9 cellular contexts compared by ENCODE assay signal in the genomic region with DNA sequence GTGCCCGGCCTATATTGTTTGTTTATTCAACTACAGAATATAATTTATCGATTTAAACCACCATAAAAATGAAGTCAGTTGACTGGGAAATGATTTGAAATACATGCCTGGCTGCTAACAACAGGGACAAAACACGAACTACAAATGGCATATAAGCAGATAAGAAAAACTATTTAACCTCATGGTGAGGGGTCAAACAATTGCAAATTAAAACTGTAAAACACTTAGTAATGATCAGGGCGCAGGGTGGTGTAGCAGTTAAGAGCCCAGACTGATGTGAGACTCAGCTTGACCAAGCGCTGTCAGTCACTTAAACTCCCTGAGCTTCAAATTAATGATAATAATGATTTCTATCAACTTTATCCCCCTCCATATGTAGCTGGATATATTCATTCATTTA. TPM values are rescaled to one million over a fixed set of nuclear protein-coding genes. Genes with fewer than 3 reads are reported as not detected.
DNase-seq lines count a peak whose midpoint lies in the region; ATAC-seq, FAIRE-seq and TF ChIP-seq lines count a peak whose summit lies in the region.
"Had no signal": no experiment of that assay in that cellular context is flagged by ENCODE, and none has a peak within 500 bp of the region (broad histone marks: within the 10 kb centered on the region; RNA-seq: fewer than 3 reads in every experiment).

No MANE protein-coding gene starts in this region.

- H3K36me3 Mint-ChIP-seq in IgD-negative memory B cell: peaks cover 9% of the 10 kb centered on the region
- H3K36me3 Mint-ChIP-seq in naive thymus-derived CD8-positive, alpha-beta T cell: peaks cover 4 to 23% (median 16%) of the 10 kb centered on the region in 3 donors

- H2AFZ ChIP-seq in GM12878 (ENCODE audit: control insufficient read depth, low read depth, low read length): no peak overlapping the region

- TF ChIP-seq POLR2A in GM12878 (IDR thresholded peaks at IDR 0.05; ENCODE audit: low read depth, low read length): no peak
- TF ChIP-seq POLR2A in adrenal gland (IDR thresholded peaks at IDR 0.05): no peak

- CTCF ChIA-PET in GM12878 (lab: Yijun Ruan, JAX): interaction anchor here (0.7 to 3.7 kb wide), 12 partner anchors 11 to 381 kb away, joined by 3 to 15 read pairs (median 5); partner anchors contain the start of genes BOLA3 and MOB1A

- RAD21 ChIA-PET in GM12878 (lab: Charles Lee; ENCODE audit: unreplicated experiment): interaction anchor here (0.9 to 3.8 kb wide), 8 partner anchors 10 to 297 kb away, joined by 3 to 20 read pairs (median 4); partner anchors contain the start of gene MOB1A

- DNase-seq in GM12878 (ENCODE audit: low read depth, low spot score) (no peak), adrenal gland (no peak), cortex of kidney (lab: John Stamatoyannopoulos, UW) (no peak)
- DNase-seq in naive thymus-derived CD8-positive, alpha-beta T cell: no peak
- DNase-seq: NCI-H446 treated with DMSO at 0.1 percent for 48 hours had no signal

- no peaks in the 10 kb centered on the region for H3K9me3 Mint-ChIP-seq in IgD-negative memory B cell
- H3K9me3 Mint-ChIP-seq in naive thymus-derived CD8-positive, alpha-beta T cell: no peaks in the 10 kb centered on the region

- WGBS in GM12878 (ENCODE audit: insufficient coverage, insufficient replicate concordance, low lambda C conversion rate, missing lambda C conversion rate): 40% methylated on average over 5 of the region's 5 CpGs
- 87 to 92% (median 89%) methylated on average over 5 of the region's 5 CpGs for WGBS in adrenal gland, 4 donors

- TF ChIP-seq RAD21 in GM12878 (IDR thresholded peaks at IDR 0.05; ENCODE audit: insufficient read depth, low read depth, low read length): no peak

- POLR2A ChIA-PET in GM12878 (lab: Charles Lee): interaction anchor here (1.1 to 5.5 kb wide), 5 partner anchors 13 to 92 kb away, joined by 3 to 45 read pairs (median 12); partner anchors contain the start of gene MOB1A
- POLR2A ChIA-PET in naive thymus-derived CD8-positive, alpha-beta T cell (lab: Charles Lee): interaction anchor here (3.5 kb wide), 1 partner anchor 26 kb away, joined by 42 read pairs; the partner anchor contains the start of gene MOB1A

- peak overlapping the region; percentile 11; the same call in 1 of the 2 replicates for H3K4me3 ChIP-seq in GM12878
- no peak overlapping the region for H3K4me3 ChIP-seq in adrenal gland

- no peaks in the 10 kb centered on the region for H3K27me3 ChIP-seq in GM12878 (replicated peaks in 1 of 2; ENCODE audit: control insufficient read depth in 2 of 2, insufficient read depth in 2 of 2, low read length in 1 of 2)
- no peaks in the 10 kb centered on the region for H3K27me3 ChIP-seq in adrenal gland

- SMC1A ChIA-PET in GM12878 (lab: Charles Lee; ENCODE audit: uncharacterized antibody, unreplicated experiment): interaction anchor here (0.8 to 4.3 kb wide), 16 partner anchors 9 to 381 kb away, joined by 3 to 28 read pairs (median 5); partner anchors contain the start of gene MOB1A

- H3K36me3 ChIP-seq in GM12878 (ENCODE audit: control insufficient read depth in 2 of 2, insufficient read depth in 2 of 2, low read length in 1 of 2) (peaks cover 9 to 30% of the 10 kb centered on the region in 2 experiments; a peak in 3 of 4 replicates), adrenal gland (replicated peaks in 1 of 2) (peaks cover 0 to 7% of the 10 kb centered on the region in 2 donors)

- peak overlapping the region; percentile 58 to 93 (median 87) for H3K27ac Mint-ChIP-seq in IgD-negative memory B cell
- H3K27ac Mint-ChIP-seq in naive thymus-derived CD8-positive, alpha-beta T cell: peak overlapping the region in 9 of 10 donors; percentile 44 to 96 (median 94)

- H3K9me3 ChIP-seq in GM12878 (replicated peaks; ENCODE audit: control insufficient read depth, insufficient read depth, low read length): no peaks in the 10 kb centered on the region
- no peaks in the 10 kb centered on the region for H3K9me3 ChIP-seq in adrenal gland (replicated peaks in 1 of 3)

- peaks cover 80% of the 10 kb centered on the region for H3K79me2 ChIP-seq in GM12878 (ENCODE audit: control insufficient read depth, insufficient read depth, low read length)

- peaks cover 26 to 42% (median 31%) of the 10 kb centered on the region in 3 donors for H3K4me1 Mint-ChIP-seq in IgD-negative memory B cell
- H3K4me1 Mint-ChIP-seq in naive thymus-derived CD8-positive, alpha-beta T cell: peaks cover 9 to 52% (median 32%) of the 10 kb centered on the region in 4 donors

- H3K27ac ChIP-seq in C4-2B (peak overlapping the region; percentile 86), GM12878 (ENCODE audit: control insufficient read depth, insufficient read depth) (peak overlapping the region; percentile 26), adrenal gland (no peak overlapping the region)

- TF ChIP-seq CTCF in C4-2B (conservative IDR thresholded peaks at IDR 0.05) (no peak), GM12878 (IDR thresholded peaks at IDR 0.05 in 2 of 3, conservative IDR thresholded peaks at IDR 0.05 in 1 of 3; ENCODE audit: control insufficient read depth in 2 of 3, extremely low read depth in 1 of 3, insufficient read depth in 1 of 3, low read depth in 3 of 3, low read length in 3 of 3) (no peak), adrenal gland (IDR thresholded peaks at IDR 0.05) (no peak)

- peaks cover 3% of the 10 kb centered on the region; the same call in 1 of the 2 replicates for H4K20me1 ChIP-seq in GM12878 (ENCODE audit: control insufficient read depth, insufficient read depth)

- FAIRE-seq in GM12878 (lab: Jason Lieb, UNC): no peak

- no peak overlapping the region for H3K9ac ChIP-seq in GM12878 (ENCODE audit: control insufficient read depth, insufficient read depth, low read length)

- H3K27me3 Mint-ChIP-seq in IgD-negative memory B cell: no peaks in the 10 kb centered on the region
- H3K27me3 Mint-ChIP-seq in naive thymus-derived CD8-positive, alpha-beta T cell: no peaks in the 10 kb centered on the region

- ATAC-seq in GM12878 (0 out of 3 replicates have a peak, but pooled peaks have one; percentile 10), GM19463 (IDR thresholded peaks at IDR 0.05; ENCODE audit: unreplicated experiment) (no peak), GM21737 (IDR thresholded peaks at IDR 0.05; ENCODE audit: unreplicated experiment) (no peak)
- ATAC-seq in naive thymus-derived CD8-positive, alpha-beta T cell: no peak

- no peak for TF ChIP-seq EP300 in GM12878 (IDR thresholded peaks at IDR 0.05; ENCODE audit: borderline replicate concordance in 1 of 2, control insufficient read depth in 1 of 2, low read depth in 2 of 2, low read length in 2 of 2)

- peak overlapping the region in 3 of 4 donors; percentile 38 to 92 (median 59) for H3K4me3 Mint-ChIP-seq in IgD-negative memory B cell
- H3K4me3 Mint-ChIP-seq in naive thymus-derived CD8-positive, alpha-beta T cell: peak overlapping the region in 9 of 10 donors; percentile 56 to 83 (median 78)

- peak overlapping the region; percentile 71 for H3K4me2 ChIP-seq in GM12878 (ENCODE audit: control insufficient read depth, insufficient read depth)

- BruUV-seq in GM12878 (replicated peaks; lab: Mats Ljungman, UMichigan): no TSS peak

- in situ Hi-C loops in GM12878 (cut with MboI): no loop called here

- intact Hi-C loops in GM12878 (cut with micrococcal nuclease; ENCODE audit: unreplicated experiment): no loop called here
- intact Hi-C loops in adrenal gland (cut with DNase I): no loop called here

- H3K4me1 ChIP-seq in GM12878 (ENCODE audit: control insufficient read depth, insufficient read depth, low read length) (peaks cover 25% of the 10 kb centered on the region), adrenal gland (replicated peaks in 1 of 2) (peaks cover 5 to 25% of the 10 kb centered on the region in 2 donors)

RNA-seq across cellular contexts. Expression of gene MTHFD2, which starts 6.7 kb away (rescaled TPM):
- polyA plus RNA-seq in IgD-negative memory B cell (6.0 TPM), GM12878 (2011; rRNA removed) (265 and 421 TPM in 2 replicates), GM12878 (2014; fragmentation: Illumina TruSeq; extraction: Trizol) (129 and 153 TPM in 2 replicates), GM12878 (2014; fragmentation: Nextera tagmentation; extraction: Ambion mirVana) (100 to 1,000 TPM; 237 to 292 TPM), GM12878 (2014; rRNA removed) (152 and 155 TPM in 2 replicates), GM12878 (2016; fragmentation: Nextera tagmentation; extraction: Ambion mirVana) (100 to 1,000 TPM; 128 to 134 TPM), adrenal gland (10 to 100 TPM in 2 of 3 donors, 1 to 10 TPM in 1; 6.0 to 19.8 (median 12.8) TPM)
- 39.8 and 56.0 TPM in 2 replicates for total RNA-seq in GM12878 (2013; cell fraction: nucleolus; rRNA removed)
- total RNA-seq in GM12878 (2014; rRNA removed) (139 and 164 TPM in 2 replicates), GM12878 (2014; rRNA removed; fragmentation: Illumina TruSeq; extraction: Trizol) (144 TPM in 2 replicates), GM12878 (2021) (180 and 192 TPM in 2 replicates), adrenal gland (10 to 100 TPM in 5 of 8 donors, 1 to 10 TPM in 3; 1.6 to 24.9 (median 13.5) TPM)
- polyA plus RNA-seq in GM12878 (2011; ENCODE audit: low read depth): 76.6 TPM
- polyA plus RNA-seq in GM12878 (2011; cell fraction: cytosol; rRNA removed): 114 and 226 TPM in 2 replicates
- polyA plus RNA-seq in GM12878 (2011; cell fraction: nucleus; rRNA removed): 98.3 and 124 TPM in 2 replicates
- 115 and 137 TPM in 2 replicates for polyA plus RNA-seq in GM12878 (2012)
- 166 and 191 TPM in 2 replicates for polyA minus RNA-seq in GM12878 (2011; rRNA and poly(A)+ RNA removed)
- 44.0 and 62.0 TPM in 2 replicates for polyA minus RNA-seq in GM12878 (2011; cell fraction: cytosol; rRNA and poly(A)+ RNA removed)
- polyA minus RNA-seq in GM12878 (2011; cell fraction: nucleus; rRNA and poly(A)+ RNA removed): 14.4 and 33.0 TPM in 2 replicates
- 10 to 100 TPM; 37.3 to 38.1 TPM for total RNA-seq in naive thymus-derived CD8-positive, alpha-beta T cell
- 1 to 10 TPM; 4.8 to 5.9 (median 5.4) TPM for polyA plus RNA-seq in naive thymus-derived CD8-positive, alpha-beta T cell

RNA-seq across cellular contexts. Expression of gene MOB1A, which starts 26.4 kb away (rescaled TPM):
- polyA plus RNA-seq in IgD-negative memory B cell (196 TPM), GM12878 (2011; rRNA removed) (219 and 345 TPM in 2 replicates), GM12878 (2014; fragmentation: Illumina TruSeq; extraction: Trizol) (143 and 186 TPM in 2 replicates), GM12878 (2014; fragmentation: Nextera tagmentation; extraction: Ambion mirVana) (10 to 100 TPM; 41.2 to 58.5 TPM), GM12878 (2014; rRNA removed) (81.2 and 102 TPM in 2 replicates), GM12878 (2016; fragmentation: Nextera tagmentation; extraction: Ambion mirVana) (100 to 1,000 TPM; 221 to 223 TPM), adrenal gland (10 to 100 TPM; 15.9 to 44.5 (median 21.4) TPM)
- 106 and 110 TPM in 2 replicates for total RNA-seq in GM12878 (2013; cell fraction: nucleolus; rRNA removed)
- total RNA-seq in GM12878 (2014; rRNA removed) (162 and 211 TPM in 2 replicates), GM12878 (2014; rRNA removed; fragmentation: Illumina TruSeq; extraction: Trizol) (182 and 184 TPM in 2 replicates), GM12878 (2021) (226 and 232 TPM in 2 replicates), adrenal gland (100 to 1,000 TPM in 1 of 8 donors, 10 to 100 TPM in 7; 59.9 to 103 (median 87.4) TPM)
- 47.8 TPM for polyA plus RNA-seq in GM12878 (2011; ENCODE audit: low read depth)
- 68.2 and 85.6 TPM in 2 replicates for polyA plus RNA-seq in GM12878 (2011; cell fraction: cytosol; rRNA removed)
- 42.1 and 48.0 TPM in 2 replicates for polyA plus RNA-seq in GM12878 (2011; cell fraction: nucleus; rRNA removed)
- 75.4 and 79.3 TPM in 2 replicates for polyA plus RNA-seq in GM12878 (2012)
- polyA minus RNA-seq in GM12878 (2011; rRNA and poly(A)+ RNA removed): 92.1 and 208 TPM in 2 replicates
- 48.1 and 59.3 TPM in 2 replicates for polyA minus RNA-seq in GM12878 (2011; cell fraction: cytosol; rRNA and poly(A)+ RNA removed)
- polyA minus RNA-seq in GM12878 (2011; cell fraction: nucleus; rRNA and poly(A)+ RNA removed): 20.7 and 40.2 TPM in 2 replicates
- total RNA-seq in naive thymus-derived CD8-positive, alpha-beta T cell: 100 to 1,000 TPM; 137 to 160 TPM
- polyA plus RNA-seq in naive thymus-derived CD8-positive, alpha-beta T cell: 100 to 1,000 TPM; 111 to 152 (median 145) TPM

RNA-seq across cellular contexts. Expression of gene BOLA3, which starts 57.4 kb away (rescaled TPM):
- polyA plus RNA-seq in IgD-negative memory B cell (44.5 TPM), GM12878 (2011; rRNA removed) (65.6 and 92.7 TPM in 2 replicates), GM12878 (2014; fragmentation: Illumina TruSeq; extraction: Trizol) (40.0 and 109 TPM in 2 replicates), GM12878 (2014; fragmentation: Nextera tagmentation; extraction: Ambion mirVana) (100 to 1,000 TPM; 164 to 168 TPM), GM12878 (2014; rRNA removed) (102 and 158 TPM in 2 replicates), GM12878 (2016; fragmentation: Nextera tagmentation; extraction: Ambion mirVana) (100 to 1,000 TPM; 283 to 300 TPM), adrenal gland (10 to 100 TPM; 37.8 to 84.5 (median 54.8) TPM)
- 4.2 and 7.9 TPM in 2 replicates for total RNA-seq in GM12878 (2013; cell fraction: nucleolus; rRNA removed)
- total RNA-seq in GM12878 (2014; rRNA removed) (70.3 and 82.6 TPM in 2 replicates), GM12878 (2014; rRNA removed; fragmentation: Illumina TruSeq; extraction: Trizol) (71.6 and 81.1 TPM in 2 replicates), GM12878 (2021) (62.6 and 63.5 TPM in 2 replicates), adrenal gland (10 to 100 TPM; 17.1 to 65.1 (median 40.1) TPM)
- polyA plus RNA-seq in GM12878 (2011; ENCODE audit: low read depth): 23.1 TPM
- polyA plus RNA-seq in GM12878 (2011; cell fraction: cytosol; rRNA removed): 36.2 and 49.5 TPM in 2 replicates
- polyA plus RNA-seq in GM12878 (2011; cell fraction: nucleus; rRNA removed): 14.5 and 17.1 TPM in 2 replicates
- polyA plus RNA-seq in GM12878 (2012): 68.9 and 75.8 TPM in 2 replicates
- 9.3 and 9.9 TPM in 2 replicates for polyA minus RNA-seq in GM12878 (2011; rRNA and poly(A)+ RNA removed)
- 9.0 and 10.6 TPM in 2 replicates for polyA minus RNA-seq in GM12878 (2011; cell fraction: cytosol; rRNA and poly(A)+ RNA removed)
- 5.1 and 7.7 TPM in 2 replicates for polyA minus RNA-seq in GM12878 (2011; cell fraction: nucleus; rRNA and poly(A)+ RNA removed)
- 10 to 100 TPM; 13.3 to 13.5 TPM for total RNA-seq in naive thymus-derived CD8-positive, alpha-beta T cell
- 10 to 100 TPM; 59.9 to 78.5 (median 68.3) TPM for polyA plus RNA-seq in naive thymus-derived CD8-positive, alpha-beta T cell

Comparison
In these comparisons a context has a peak if more than half of its experiments do, and no peak if none do; other contexts are left out.
1. H3K27ac ChIP-seq: peak in C4-2B (single experiment) and GM12878 (single experiment); none in adrenal gland (0 of 5).